Comparison of ENCODE assay signal across 8 cellular contexts in the genomic region with DNA sequence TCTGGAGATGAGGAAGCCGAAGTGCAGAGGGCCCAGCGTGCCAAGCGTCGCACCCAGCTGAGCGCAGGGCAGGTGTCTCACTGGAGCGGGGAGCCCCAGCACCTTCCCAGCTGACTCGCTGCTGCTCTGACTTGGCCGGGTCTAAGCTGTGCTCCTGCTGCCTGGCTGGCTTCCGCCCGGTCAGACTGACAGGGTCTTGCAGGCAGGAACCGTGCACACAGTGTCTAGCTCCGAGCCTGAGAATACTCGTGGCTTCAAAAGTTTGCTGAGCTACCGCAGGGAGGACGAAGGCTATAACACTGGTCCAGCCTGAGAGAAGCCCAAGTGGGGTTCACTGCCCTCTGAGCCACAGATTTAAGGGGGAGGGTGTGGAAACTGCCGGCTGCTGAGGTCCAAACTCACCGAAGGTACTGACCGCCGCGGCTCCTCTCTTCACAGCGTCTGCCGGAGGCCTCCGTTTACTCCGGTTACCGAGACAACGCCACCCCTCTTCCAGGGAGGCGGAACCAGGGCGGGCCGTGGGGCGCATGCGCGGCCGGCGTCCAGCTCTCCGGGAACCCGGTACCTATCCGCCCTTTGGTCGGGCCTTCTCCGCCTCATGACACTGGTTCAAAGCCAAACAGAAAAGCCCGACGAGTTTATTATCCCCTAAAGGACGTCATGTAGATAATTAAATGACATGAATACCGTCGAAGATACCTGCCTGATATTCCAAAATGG. TPM values are rescaled to one million over a fixed set of nuclear protein-coding genes. Genes with fewer than 3 reads are reported as not detected.
DNase-seq lines count a peak whose midpoint lies in the region; ATAC-seq and TF ChIP-seq lines count a peak whose summit lies in the region.

A gene with protein sequence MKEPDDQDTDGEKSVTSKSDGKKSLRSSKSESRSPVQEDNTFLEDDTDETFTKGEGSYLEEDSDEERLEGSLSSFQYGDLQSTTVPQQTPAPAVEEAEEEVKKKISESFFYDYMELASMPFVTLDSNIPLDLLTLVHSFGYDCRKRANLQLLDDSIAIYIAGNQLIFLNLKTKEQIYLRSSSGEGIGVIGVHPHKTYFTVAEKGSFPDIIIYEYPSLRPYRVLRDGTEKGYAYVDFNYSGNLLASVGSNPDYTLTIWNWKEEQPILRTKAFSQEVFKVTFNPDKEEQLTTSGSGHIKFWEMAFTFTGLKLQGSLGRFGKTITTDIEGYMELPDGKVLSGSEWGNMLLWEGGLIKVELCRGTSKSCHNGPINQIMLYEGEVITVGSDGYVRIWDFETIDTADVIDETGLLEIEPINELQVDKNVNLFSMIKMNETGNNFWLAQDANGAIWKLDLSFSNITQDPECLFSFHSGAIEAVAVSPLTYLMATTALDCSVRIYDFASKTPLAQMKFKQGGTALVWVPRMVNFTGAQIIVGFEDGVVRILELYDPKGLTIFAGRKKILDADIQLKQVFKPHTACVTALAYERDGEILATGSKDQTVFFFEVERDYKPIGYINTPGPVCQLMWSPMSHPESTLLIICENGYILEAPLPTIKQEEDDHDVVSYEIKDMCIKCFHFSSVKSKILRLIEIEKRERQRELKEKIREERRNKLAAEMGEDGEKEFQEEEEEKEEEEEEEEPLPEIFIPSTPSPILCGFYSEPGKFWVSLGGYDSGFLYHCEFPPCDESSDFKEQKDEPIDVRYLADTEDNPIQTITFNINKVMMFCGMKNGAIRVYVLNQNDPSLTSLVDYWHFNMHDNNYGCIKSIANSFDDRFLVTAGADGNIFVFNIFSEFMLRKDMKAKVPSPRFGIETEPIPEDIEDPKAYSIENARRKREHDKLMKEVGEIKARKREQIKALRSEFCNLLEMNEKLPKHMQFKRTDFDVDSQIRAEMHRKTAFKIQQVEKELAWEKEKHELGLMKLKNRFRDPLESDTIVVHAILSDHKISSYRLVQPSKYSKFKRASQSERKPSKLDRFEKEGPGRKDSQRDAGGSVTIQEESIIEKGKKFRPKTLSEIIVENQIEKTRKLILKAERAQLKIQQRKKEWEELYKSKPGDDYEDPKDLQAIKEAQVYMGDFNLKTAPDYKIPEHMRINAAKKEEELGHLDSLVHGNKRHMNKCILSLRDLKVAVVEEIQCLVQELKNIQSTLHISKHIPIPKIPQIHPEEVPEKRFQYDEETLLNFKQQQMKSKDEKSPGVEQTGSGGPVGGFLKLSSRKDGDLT (N-terminal part only) (minus strand): TSS at position 443 of the 720 bp plus-strand sequence. CDS start 7,829 bp downstream, outside the sequence.

- peaks cover 29% of the 10 kb centered on the region for H3K36me3 Mint-ChIP-seq in T-cell

- CTCF ChIA-PET in T-cell (lab: Charles Lee): interaction anchor here (0.6 to 0.7 kb wide), 2 partner anchors 184 to 796 kb away, joined by 3 to 4 read pairs; no protein-coding TSS in a partner anchor

- POLR2A ChIA-PET in T-cell (lab: Charles Lee): no interaction called here

- peaks cover 0 to 2% (median 2%) of the 10 kb centered on the region in 3 donors for H3K4me1 Mint-ChIP-seq in T-cell

- no peak within 1 kb of the TSS for H3K27ac ChIP-seq in urinary bladder (ENCODE audit: low read depth)

- peak; percentile 48 to 75 (median 56) for ATAC-seq in T-cell (replicated peaks in 1 of 4)
- no peak for ATAC-seq in HG03108 (IDR thresholded peaks at IDR 0.05; ENCODE audit: unreplicated experiment)

- DNase-seq in C1 segment of cervical spinal cord (lab: John Stamatoyannopoulos, UW) (peak in 13 of 14 donors; percentile 3 to 83 (median 43)), T-cell (peak; percentile 6 to 60 (median 42)), astrocyte of the spinal cord (ENCODE audit: low read depth, low spot score) (peak; percentile 72), hypothalamus (lab: John Stamatoyannopoulos, UW) (peak; percentile 2 to 83 (median 61)), putamen (ENCODE audit: low spot score) (peak; percentile 61), NCI-H82 (lab: John Stamatoyannopoulos, UW) (no peak)

- H3K4me3 ChIP-seq in astrocyte of the spinal cord (ENCODE audit: low read depth, low read length) (peak within 1 kb of the TSS; percentile 43), urinary bladder (ENCODE audit: low read depth, low read length) (peak within 1 kb of the TSS; percentile 33)

- WGBS in urinary bladder: 22% methylated on average over 44 of the region's 44 CpGs

- in situ Hi-C loops in astrocyte of the spinal cord (cut with HindIII; ENCODE audit: low sequenced_read_pairs): no loop called here

- H3K4me1 ChIP-seq in urinary bladder (ENCODE audit: insufficient read depth): no peaks in the 10 kb centered on the region

- peaks cover 6% of the 10 kb centered on the region for H3K36me3 ChIP-seq in urinary bladder (ENCODE audit: insufficient read depth)

- H3K4me3 Mint-ChIP-seq in T-cell: peak within 1 kb of the TSS; percentile 13 to 49 (median 32)

- H3K9me3 Mint-ChIP-seq in T-cell: no peaks in the 10 kb centered on the region

- no peak within 1 kb of the TSS for H3K27ac Mint-ChIP-seq in T-cell

- no peaks in the 10 kb centered on the region for H3K27me3 Mint-ChIP-seq in T-cell

- no peak for TF ChIP-seq CTCF in astrocyte of the spinal cord (IDR thresholded peaks at IDR 0.05; ENCODE audit: low read depth, low read length)

RNA-seq across cellular contexts. Expression of the gene that starts here (rescaled TPM):
- total RNA-seq in T-cell (10 to 100 TPM; 12.2 to 19.9 (median 16.0) TPM), urinary bladder (30.4 TPM)
- polyA plus RNA-seq in urinary bladder: 3.5 TPM
